Comparison of ENCODE assay signal across 13 cellular contexts in the genomic region with DNA sequence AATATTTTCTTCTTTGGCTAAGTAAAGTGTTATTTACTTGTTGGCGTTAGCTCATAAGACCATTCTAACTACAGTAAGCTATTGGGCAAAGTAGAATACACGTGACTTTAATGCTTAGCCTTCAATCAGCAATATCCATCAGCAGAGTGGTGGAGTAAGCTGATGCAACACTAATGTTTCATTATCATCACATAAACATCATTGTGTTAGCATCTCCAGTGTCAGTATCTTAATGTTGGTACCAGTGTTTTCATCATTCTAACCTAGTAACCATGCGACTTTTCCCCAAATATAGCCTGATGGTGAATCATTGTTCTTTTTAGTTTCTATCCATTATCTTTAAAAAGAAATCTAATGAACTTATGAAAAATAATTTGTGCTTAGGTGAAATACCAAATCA. TPM values are rescaled to one million over a fixed set of nuclear protein-coding genes. Genes with fewer than 3 reads are reported as not detected.
A peak's percentile ranks its signal among the peaks of the same experiment; 100 is the strongest.
DNase-seq lines count a peak whose midpoint lies in the region; ATAC-seq, FAIRE-seq and TF ChIP-seq lines count a peak whose summit lies in the region.
"Had no signal": no experiment of that assay in that cellular context is flagged by ENCODE, and none has a peak within 500 bp of the region (broad histone marks: within the 10 kb centered on the region; RNA-seq: fewer than 3 reads in every experiment).

No MANE protein-coding gene starts in this region.

- no peaks in the 10 kb centered on the region for H3K4me1 ChIP-seq in small intestine (ENCODE audit: control insufficient read depth in 2 of 2, insufficient read depth in 1 of 2, low read depth in 1 of 2, low read length in 1 of 2)
- H3K4me1 ChIP-seq: BE2C, upper lobe of left lung had no signal

- no peaks in the 10 kb centered on the region for H3K9me3 ChIP-seq in small intestine (ENCODE audit: control insufficient read depth, low read depth)
- H3K9me3 ChIP-seq: BE2C, upper lobe of left lung had no signal

- no peak for TF ChIP-seq CTCF in choroid plexus epithelial cell (conservative IDR thresholded peaks at IDR 0.05; ENCODE audit: low read depth, low read length)

- H3K27ac ChIP-seq in small intestine (ENCODE audit: low read depth in 1 of 2, low read length in 1 of 2), result no peak overlapping the region
- H3K27ac ChIP-seq: upper lobe of left lung had no signal

- no peak for ATAC-seq in HG03439 (IDR thresholded peaks at IDR 0.05; ENCODE audit: unreplicated experiment)

- DNase-seq in Daoy (ENCODE audit: low read depth) (peak; percentile 0), M059J (ENCODE audit: low read depth) (peak; percentile 24), choroid plexus epithelial cell (ENCODE audit: low read depth) (peak; percentile 37), myocyte (ENCODE audit: low read depth) (peak; percentile 1), NCI-H524 treated with DMSO at 0.1 percent for 48 hours (lab: John Stamatoyannopoulos, UW) (no peak), small intestine (no peak), NCI-H2227 treated with DMSO at 0.1 percent for 48 hours (lab: John Stamatoyannopoulos, UW) (no peak)
- DNase-seq: BE2C, cortex of kidney, immature natural killer cell, NCI-H2029, upper lobe of left lung had no signal

- H3K36me3 ChIP-seq in small intestine (ENCODE audit: control insufficient read depth in 2 of 2, insufficient read depth in 2 of 2, low read length in 2 of 2), result no peaks in the 10 kb centered on the region
- H3K36me3 ChIP-seq: BE2C, upper lobe of left lung had no signal

- FAIRE-seq in small intestine (lab: Jason Lieb, UNC), result no peak

- WGBS in small intestine, 3 donors, result 46 to 58% (median 55%) methylated on average over 3 of the region's 3 CpGs

- H3K27me3 ChIP-seq in small intestine (ENCODE audit: control insufficient read depth in 2 of 2, insufficient read depth in 2 of 2, low read length in 2 of 2), result no peaks in the 10 kb centered on the region
- H3K27me3 ChIP-seq: BE2C, upper lobe of left lung had no signal

- no peak overlapping the region for H3K4me3 ChIP-seq in choroid plexus epithelial cell (ENCODE audit: low read depth, low read length)
- no peak overlapping the region for H3K4me3 ChIP-seq in small intestine (ENCODE audit: low read depth in 1 of 2, low read length in 2 of 2)
- H3K4me3 ChIP-seq: upper lobe of left lung had no signal

RNA-seq across cellular contexts. Expression of a gene that starts 48.5 kb away (rescaled TPM):
- 10.4 and 11.1 TPM in 2 replicates for total RNA-seq in Daoy (2014; rRNA removed; shearing (Covaris generic))
- total RNA-seq in M059J (2014; rRNA removed; shearing (Covaris generic)), result 12.1 and 18.7 TPM in 2 replicates
- 21.9 and 25.9 TPM in 2 replicates for total RNA-seq in myocyte
- 8.5 TPM for polyA plus RNA-seq in myocyte (2012)
- polyA plus RNA-seq in small intestine, result 1 to 10 TPM; 3.2 to 7.7 (median 5.4) TPM

Comparison
In these comparisons a context has a peak if more than half of its experiments do, and no peak if none do; other contexts are left out.
1. DNase-seq: peak in Daoy (single experiment), M059J (single experiment), choroid plexus epithelial cell (single experiment) and myocyte (single experiment); none in NCI-H524 treated with DMSO at 0.1 percent for 48 hours (single experiment), small intestine (single experiment) and NCI-H2227 treated with DMSO at 0.1 percent for 48 hours (single experiment).